Comparison of ENCODE assay signal across 27 cellular contexts in genomic region chr5:27388755-27389154, GRCh38.
"Had no signal": no experiment of that assay in that cellular context is flagged by ENCODE, and none has a peak within 500 bp of the region (broad histone marks: within the 10 kb centered on the region; RNA-seq: fewer than 3 reads in every experiment).

No MANE protein-coding gene starts in this region.

- H3K79me2 ChIP-seq: hepatocyte had no signal

- H3K4me1 ChIP-seq: left lung, lower lobe of right lung, uterus had no signal

- H3K27me3 ChIP-seq: hepatocyte, left lung, neutrophil, uterus had no signal

- H3K36me3 ChIP-seq: left lung, lower lobe of right lung, neutrophil, uterus had no signal

- H3K9me3 ChIP-seq: left lung, lower lobe of right lung, neutrophil, uterus had no signal

- H3K27ac ChIP-seq: epithelial cell of prostate, hepatocyte, left lung, lower lobe of right lung, neutrophil, uterus had no signal

- H3K4me2 ChIP-seq: hepatocyte, smooth muscle cell had no signal

- ATAC-seq: activated T-cell treated with anti-CD3 and anti-CD28 coated beads, Interleukin-2, amount 50 U/mL, for 4 hours; activated T-helper 17 cell treated with anti-CD3 and anti-CD28 coated beads, Interleukin-2, amount 50 U/mL, for 72 hours; left lung; lower lobe of right lung; mucosa of descending colon; natural killer cell treated with Interleukin-12 subunit alpha and Interleukin-12 subunit beta and Interleukin-15 and Interleukin-18, amount 100 ng/mL, for 72 hours; stimulated activated memory B cell treated with anti-CD40 and anti-IgM and Interleukin-4, amounts not matched to agents 10 μg/mL and 1 μg/mL and 100 μg/mL, for 72 hours; stimulated activated naive CD8-positive, alpha-beta T cell treated with anti-CD3 and anti-CD28 coated beads, Interleukin-15, amount 100 ng/mL, for 72 hours had no signal

- H2AFZ ChIP-seq: hepatocyte had no signal

- DNase-seq: activated CD4-positive, alpha-beta memory T cell treated with anti-CD3 and anti-CD28 coated beads, Interleukin-2, amount 10 ng/mL, durations not matched to agents 7 days and 5 days; activated CD4-positive, alpha-beta T cell treated with anti-CD3 and anti-CD28 coated beads, Interleukin-2, amount 10 ng/mL, durations not matched to agents 7 days and 5 days; activated CD4-positive, CD25-positive, alpha-beta regulatory T cell treated with anti-CD3 and anti-CD28 coated beads, Interleukin-2, amount 50 U/mL, for 72 hours; activated gamma-delta T cell treated with Interleukin-2 at 50 U/mL for 16 hours; activated naive CD4-positive, alpha-beta T cell treated with anti-CD3 and anti-CD28 coated beads, Interleukin-2, amount 50 U/mL, for 16 hours; activated T-cell treated with anti-CD3 and anti-CD28 coated beads, Interleukin-2, amount 50 U/mL, for 4 hours; amygdala; dermis blood vessel endothelial cell; effector CD4-positive, alpha-beta T cell; islet precursor cell; left lung; lower lobe of right lung; mucosa of descending colon; stimulated activated CD4-positive, alpha-beta T cell treated with anti-CD3 and anti-CD28 coated beads, Interleukin-1b, Interleukin-23, amount 100 ng/mL, for 48 hours; stimulated activated CD4-positive, alpha-beta T cell treated with anti-CD3 and anti-CD28 coated beads, Interleukin-4, amount 100 ng/mL, for 4 hours; stimulated activated CD8-positive, alpha-beta memory T cell treated with anti-CD3 and anti-CD28 coated beads, Interleukin-4, amount 100 ng/mL, for 48 hours; stimulated activated naive CD8-positive, alpha-beta T cell treated with anti-CD3 and anti-CD28 coated beads, Interleukin-15, amount 100 ng/mL, for 72 hours; substantia nigra; T1000; uterus had no signal

- H3K4me3 ChIP-seq: hepatocyte, left lung, lower lobe of right lung, mucosa of descending colon, smooth muscle cell, uterus had no signal
